ENCODE assay signal across 9 cellular contexts in the genomic region with DNA sequence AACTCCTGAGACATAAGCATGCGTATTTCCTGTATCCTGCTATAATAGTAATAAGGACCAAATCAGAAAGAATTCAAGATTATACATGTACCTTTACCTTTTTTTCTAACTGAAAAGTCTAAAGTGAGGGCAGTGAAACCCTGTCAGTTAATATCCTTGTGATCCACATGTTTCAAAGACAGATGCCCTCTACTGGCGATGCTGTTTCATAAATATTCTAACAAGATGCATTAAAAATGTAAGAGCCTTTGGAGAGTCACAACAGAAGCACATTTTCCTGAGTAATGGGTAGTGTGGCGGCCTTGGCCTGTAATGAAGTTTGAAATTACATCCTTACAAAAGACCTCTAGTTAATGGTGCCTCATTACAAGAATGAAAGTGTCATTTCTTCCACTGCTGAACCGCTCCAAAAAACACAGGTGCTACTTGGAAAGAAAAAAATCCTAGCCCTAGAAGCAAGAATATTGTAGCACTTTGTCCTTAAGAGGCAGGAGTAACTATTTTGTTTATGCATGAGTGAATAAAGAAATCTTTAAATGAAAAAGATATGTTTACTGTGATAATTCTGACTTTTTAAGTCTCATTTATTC.
A peak's percentile ranks its signal among the peaks of the same experiment; 100 is the strongest.
DNase-seq lines count a peak whose midpoint lies in the region; ATAC-seq, FAIRE-seq and TF ChIP-seq lines count a peak whose summit lies in the region.
"Had no signal": no experiment of that assay in that cellular context is flagged by ENCODE, and none has a peak within 500 bp of the region (broad histone marks: within the 10 kb centered on the region; RNA-seq: fewer than 3 reads in every experiment).

No MANE protein-coding gene starts in this region.

- DNase-seq in CD4-positive, alpha-beta T cell: no peak
- DNase-seq in Panc1 (ENCODE audit: low read depth, low spot score): no peak
- no peak for DNase-seq in H1 (ENCODE audit: low read depth in 1 of 2, low spot score in 2 of 2)
- DNase-seq in osteoblast (ENCODE audit: insufficient read length, low spot score, missing footprints): no peak
- DNase-seq in activated gamma-delta T cell treated with Interleukin-2 at 50 U/mL for 16 hours: no peak

- WGBS in H1 (ENCODE audit: extremely low coverage in 1 of 2, insufficient coverage in 1 of 2, insufficient read length in 1 of 2, insufficient replicate concordance in 2 of 2, low coverage in 1 of 2, low lambda C conversion rate in 2 of 2, missing lambda C conversion rate in 1 of 2), 2 experiments: 67% methylated on average over 4 of the region's 4 CpGs; no CpG with 5 or more reads in 1 of the 2 experiments

- peaks cover 50% of the 10 kb centered on the region for H3K27me3 Mint-ChIP-seq in CD4-positive, alpha-beta T cell

- H3K9me3 ChIP-seq in CD4-positive, alpha-beta T cell (ENCODE audit: control insufficient read depth, low read length): no peaks in the 10 kb centered on the region
- H3K9me3 ChIP-seq in Panc1 (ENCODE audit: control insufficient read depth, insufficient read depth, low read depth, low read length) (no peaks in the 10 kb centered on the region), H1 (ENCODE audit: insufficient read depth in 2 of 2, low read depth in 1 of 2, low read length in 1 of 2) (no peaks in the 10 kb centered on the region), osteoblast (ENCODE audit: low read depth, low read length) (no peaks in the 10 kb centered on the region)
- H3K9me3 ChIP-seq: SJSA1 had no signal

- no peak overlapping the region for H3K14ac ChIP-seq in H1 (ENCODE audit: insufficient read length)

- H3K79me2 ChIP-seq in H1 (ENCODE audit: control insufficient read depth in 1 of 2, insufficient read depth in 2 of 2, low read length in 2 of 2) (no peaks in the 10 kb centered on the region), osteoblast (ENCODE audit: insufficient read depth, low read length) (no peaks in the 10 kb centered on the region)

- ATAC-seq in CD4-positive, alpha-beta T cell (ENCODE audit: poor library complexity): no peak
- peak; percentile 65 for ATAC-seq in GM19351 (IDR thresholded peaks at IDR 0.05; ENCODE audit: unreplicated experiment)
- ATAC-seq in Panc1: peak; percentile 71; the same call in 1 of the 2 replicates
- no peak for ATAC-seq in HG02852 (IDR thresholded peaks at IDR 0.05; ENCODE audit: unreplicated experiment)
- ATAC-seq in HG03280 (IDR thresholded peaks at IDR 0.05; ENCODE audit: unreplicated experiment): no peak

- no peak overlapping the region for H3K27ac Mint-ChIP-seq in CD4-positive, alpha-beta T cell

- H4K91ac ChIP-seq in H1 (replicated peaks; ENCODE audit: insufficient read length, low read length): no peak overlapping the region

- H2BK120ac ChIP-seq in H1 (replicated peaks; ENCODE audit: low read depth, low read length): no peak overlapping the region

- TF ChIP-seq CTCF in CD4-positive, alpha-beta T cell (IDR thresholded peaks at IDR 0.05): peak; percentile 62
- peak; percentile 76; the same call in 1 of the 2 replicates for TF ChIP-seq CTCF in Panc1 (IDR thresholded peaks at IDR 0.05)
- TF ChIP-seq CTCF in H1 (IDR thresholded peaks at IDR 0.05; ENCODE audit: control extremely low read depth in 1 of 3, insufficient read depth in 1 of 3, low read depth in 1 of 3, low read length in 3 of 3): peak in 2 of 3 experiments; percentile 28 to 54; a peak in 2 of 4 replicates
- peak; percentile 68 for TF ChIP-seq CTCF in osteoblast (IDR thresholded peaks at IDR 0.05; ENCODE audit: extremely low read depth, low read depth, low read length)

- no peak overlapping the region for H2BK15ac ChIP-seq in H1 (ENCODE audit: low read length)

- H3K9ac ChIP-seq in H1 (replicated peaks in 1 of 4; ENCODE audit: extremely low read depth in 1 of 4, low read depth in 3 of 4, low read length in 3 of 4): no peak overlapping the region

- CTCF ChIA-PET in CD4-positive, alpha-beta T cell (lab: Charles Lee): no interaction called here
- CTCF ChIA-PET in Panc1 (lab: Charles Lee): no interaction called here
- CTCF ChIA-PET in H1 (lab: Charles Lee; ENCODE audit: partially characterized antibody): interaction anchor here (0.6 to 1.1 kb wide), 8 partner anchors 8 to 233 kb away, joined by 3 to 8 read pairs (median 3); no protein-coding TSS in a partner anchor

- peak; percentile 32 for FAIRE-seq in H1 (lab: Jason Lieb, UNC)

- H3K36me3 ChIP-seq in Panc1 (ENCODE audit: control insufficient read depth, insufficient read depth, low read length): no peaks in the 10 kb centered on the region
- no peaks in the 10 kb centered on the region for H3K36me3 ChIP-seq in H1 (ENCODE audit: control insufficient read depth in 2 of 4, insufficient read depth in 4 of 4, low read length in 3 of 4)
- no peaks in the 10 kb centered on the region for H3K36me3 ChIP-seq in osteoblast (ENCODE audit: insufficient read depth, low read length)
- H3K36me3 ChIP-seq: SJSA1 had no signal

- no peak overlapping the region for H3K4me3 Mint-ChIP-seq in CD4-positive, alpha-beta T cell

- H3K4me3 ChIP-seq in Panc1 (ENCODE audit: low read depth in 2 of 2, low read length in 2 of 2): no peak overlapping the region
- no peak overlapping the region for H3K4me3 ChIP-seq in H1 (ENCODE audit: extremely low read depth in 1 of 4, insufficient read depth in 2 of 4, low read depth in 3 of 4, low read length in 4 of 4)
- H3K4me3 ChIP-seq in osteoblast (ENCODE audit: insufficient read depth, low read length): no peak overlapping the region
- H3K4me3 ChIP-seq: SJSA1 had no signal

- no peak overlapping the region for H4K5ac ChIP-seq in H1 (ENCODE audit: insufficient read length, low read depth, low read length)

- H3K18ac ChIP-seq in H1 (ENCODE audit: extremely low read depth, low read length): no peak overlapping the region

- no peak overlapping the region for H3K23ac ChIP-seq in H1 (ENCODE audit: insufficient read length)

- no TSS peak for BruUV-seq in Panc1 (replicated peaks; lab: Mats Ljungman, UMichigan)

- no peaks in the 10 kb centered on the region for H3K36me3 Mint-ChIP-seq in CD4-positive, alpha-beta T cell (ENCODE audit: low read depth)

- H3K4me2 ChIP-seq in H1 (ENCODE audit: insufficient read depth in 1 of 2, low read depth in 2 of 2, low read length in 2 of 2): no peak overlapping the region
- H3K4me2 ChIP-seq in osteoblast (ENCODE audit: insufficient read depth, low read length): no peak overlapping the region

- TF ChIP-seq POLR2A in H1 (IDR thresholded peaks at IDR 0.05; ENCODE audit: control extremely low read depth in 1 of 2, low read depth in 2 of 2, low read length in 2 of 2): no peak

- intact Hi-C loops in CD4-positive, alpha-beta T cell (cut with DNase I, micrococcal nuclease): no loop called here
- intact Hi-C loops in Panc1 (cut with micrococcal nuclease; ENCODE audit: unreplicated experiment): no loop called here

- H4K20me1 ChIP-seq in H1 (replicated peaks in 1 of 2; ENCODE audit: control insufficient read depth in 1 of 2, insufficient read depth in 2 of 2, low read length in 2 of 2) (no peaks in the 10 kb centered on the region), osteoblast (ENCODE audit: insufficient read depth, low read length) (no peaks in the 10 kb centered on the region)

- H3K9me3 Mint-ChIP-seq in CD4-positive, alpha-beta T cell: no peaks in the 10 kb centered on the region

- H4K8ac ChIP-seq in H1 (ENCODE audit: extremely low read depth, insufficient read depth, low read length): no peak overlapping the region

- H2BK20ac ChIP-seq in H1 (ENCODE audit: low read length): no peak overlapping the region

- H3K23me2 ChIP-seq in H1 (ENCODE audit: low read depth, low read length): no peaks in the 10 kb centered on the region; the same call in 1 of the 2 replicates

- POLR2A ChIA-PET in CD4-positive, alpha-beta T cell (lab: Charles Lee): no interaction called here
- POLR2A ChIA-PET in Panc1 (lab: Charles Lee) (no interaction called here), H1 (lab: Charles Lee; ENCODE audit: partially characterized antibody) (no interaction called here)

- no peak overlapping the region for H3K27ac ChIP-seq in CD4-positive, alpha-beta T cell (ENCODE audit: low read depth, low read length)
- H3K27ac ChIP-seq in Panc1 (ENCODE audit: low read length) (no peak overlapping the region), H1 (ENCODE audit: low read depth, low read length) (no peak overlapping the region), osteoblast (ENCODE audit: low read depth, low read length) (no peak overlapping the region)
- H3K27ac ChIP-seq: SJSA1 had no signal

- peak; percentile 20 to 22; a peak in 3 of 4 replicates for TF ChIP-seq RAD21 in H1 (IDR thresholded peaks at IDR 0.05 in 1 of 2, conservative IDR thresholded peaks at IDR 0.05 in 1 of 2; ENCODE audit: low read depth in 2 of 2, low read length in 2 of 2)

- H2BK12ac ChIP-seq in H1 (ENCODE audit: low read depth, low read length): no peak overlapping the region

- no peaks in the 10 kb centered on the region for H3K79me1 ChIP-seq in H1 (ENCODE audit: low read depth, low read length)

- no peak overlapping the region for H3K56ac ChIP-seq in H1 (replicated peaks; ENCODE audit: insufficient read length, low read depth, low read length)

- no peaks in the 10 kb centered on the region for H3K4me1 Mint-ChIP-seq in CD4-positive, alpha-beta T cell (ENCODE audit: low read depth)

- H2AK5ac ChIP-seq in H1 (ENCODE audit: low read depth, low read length): no peak overlapping the region

- H3K4me1 ChIP-seq in Panc1 (ENCODE audit: control insufficient read depth, insufficient read depth, low read length) (no peaks in the 10 kb centered on the region), H1 (replicated peaks in 1 of 4; ENCODE audit: control insufficient read depth in 3 of 4, insufficient read depth in 4 of 4, low read length in 3 of 4) (peaks cover 0 to 6% (median under 1%) of the 10 kb centered on the region in 4 experiments; a peak in 1 of 7 replicates), osteoblast (ENCODE audit: insufficient read depth, low read length) (no peaks in the 10 kb centered on the region)
- H3K4me1 ChIP-seq: SJSA1 had no signal

- no peak for TF ChIP-seq EP300 in H1 (IDR thresholded peaks at IDR 0.05; ENCODE audit: borderline replicate concordance in 1 of 2, low read depth in 2 of 2, low read length in 2 of 2)

- in situ Hi-C loops in Panc1 (cut with HindIII; ENCODE audit: low pct_unique_long_range_greater_than_20kb, low sequenced_read_pairs): no loop called here

- H2BK5ac ChIP-seq in H1 (ENCODE audit: low read depth, low read length): no peak overlapping the region

- no peak overlapping the region for H2AFZ ChIP-seq in H1 (ENCODE audit: low read length)
- no peak overlapping the region for H2AFZ ChIP-seq in osteoblast (ENCODE audit: low read length)

- peaks cover 17% of the 10 kb centered on the region for H3K27me3 ChIP-seq in CD4-positive, alpha-beta T cell (ENCODE audit: control insufficient read depth, insufficient read depth, low read length)
- H3K27me3 ChIP-seq in Panc1 (ENCODE audit: control insufficient read depth, insufficient read depth, low read length) (peaks cover 24% of the 10 kb centered on the region), H1 (replicated peaks in 1 of 4; ENCODE audit: control insufficient read depth in 3 of 4, extremely low read depth in 1 of 4, insufficient read depth in 3 of 4, low read length in 3 of 4) (no peaks in the 10 kb centered on the region), osteoblast (ENCODE audit: insufficient read depth, low read length) (peaks cover 24% of the 10 kb centered on the region)

- H3K4ac ChIP-seq in H1 (replicated peaks; ENCODE audit: insufficient read length, low read depth, low read length): no peak overlapping the region

TF ChIP-seq in H1, 55 proteins besides CTCF, POLR2A, EP300 and RAD21 (continues in another document):
- no peak for TF ChIP-seq SIRT6 (IDR thresholded peaks at IDR 0.05; ENCODE audit: low read length)
- no peak for TF ChIP-seq JUND (IDR thresholded peaks at IDR 0.05; ENCODE audit: low read length)

Comparison
In these comparisons a context has a peak if more than half of its experiments do, and no peak if none do; other contexts are left out.
1. ATAC-seq: peak in GM19351 (single experiment) and Panc1 (single experiment); none in CD4-positive, alpha-beta T cell (single experiment), HG02852 (single experiment) and HG03280 (single experiment).
2. Peak in every context shown above with its lines, with median percentiles within 50 percentile points of each other: CTCF ChIP-seq.